14 cellular contexts compared by ENCODE assay signal in the genomic region with DNA sequence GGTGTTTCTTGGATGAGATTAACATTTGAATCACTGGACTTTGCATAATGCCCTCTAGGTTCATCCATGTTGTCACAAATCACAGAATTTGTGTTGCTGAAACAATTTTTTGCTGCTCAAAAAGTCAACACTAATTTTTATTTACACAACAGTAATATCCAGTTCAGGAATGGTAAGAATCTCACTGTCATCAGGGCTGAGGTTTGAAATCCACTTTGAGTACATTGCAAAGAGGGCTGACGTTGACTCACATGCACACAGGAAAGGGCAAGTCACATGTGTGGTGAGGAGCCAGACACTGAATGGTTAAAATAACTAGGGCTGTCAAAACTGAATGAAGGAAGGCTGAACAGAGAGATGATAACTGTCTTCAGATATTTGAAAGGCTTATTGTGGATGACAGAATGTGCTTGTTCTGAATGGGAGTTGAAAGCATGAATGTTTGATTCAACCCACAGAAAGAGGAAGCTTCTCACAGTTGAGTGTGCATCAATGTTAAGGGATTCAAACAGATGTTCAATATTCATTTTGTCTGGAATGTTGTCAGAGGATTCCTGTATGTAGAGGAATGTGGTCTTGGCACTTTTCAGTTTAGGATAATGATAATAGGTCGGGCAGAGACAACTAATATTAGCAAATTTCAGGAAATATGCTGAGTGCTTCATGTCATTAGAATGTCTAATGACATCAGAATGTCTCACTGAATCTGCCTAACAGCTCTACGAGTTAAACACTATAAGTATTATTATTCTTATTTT. TPM values are rescaled to one million over a fixed set of nuclear protein-coding genes. Genes with fewer than 3 reads are reported as not detected.
DNase-seq lines count a peak whose midpoint lies in the region; ATAC-seq, FAIRE-seq and TF ChIP-seq lines count a peak whose summit lies in the region.
"Had no signal": no experiment of that assay in that cellular context is flagged by ENCODE, and none has a peak within 500 bp of the region (broad histone marks: within the 10 kb centered on the region; RNA-seq: fewer than 3 reads in every experiment).

No MANE protein-coding gene starts in this region.

- TF ChIP-seq CTCF in AG10803 (conservative IDR thresholded peaks at IDR 0.05; ENCODE audit: low read length), result no peak
- TF ChIP-seq CTCF in brain microvascular endothelial cell (IDR thresholded peaks at IDR 0.05; ENCODE audit: low read depth, low read length, missing control alignments), result no peak
- TF ChIP-seq CTCF in pancreas (IDR thresholded peaks at IDR 0.05), result no peak
- TF ChIP-seq CTCF in CD4-positive, alpha-beta T cell (IDR thresholded peaks at IDR 0.05), result no peak

- POLR2A ChIA-PET in CD4-positive, alpha-beta T cell (lab: Charles Lee), result no interaction called here

- FAIRE-seq in pancreas (lab: Jason Lieb, UNC), result no peak

- in situ Hi-C loops in brain microvascular endothelial cell (cut with HindIII; ENCODE audit: low pct_ligation_motif_present, low sequenced_read_pairs), result no loop called here

- peaks cover 20% of the 10 kb centered on the region for H3K27me3 Mint-ChIP-seq in CD4-positive, alpha-beta T cell

- H3K4me1 ChIP-seq in mesodermal cell (ENCODE audit: control insufficient read depth, insufficient read depth, low read length, poor library complexity, severe bottlenecking) (peaks cover 20% of the 10 kb centered on the region), pancreas (no peaks in the 10 kb centered on the region)

- ATAC-seq in pancreas, result no peak
- ATAC-seq in CD4-positive, alpha-beta T cell (ENCODE audit: poor library complexity), result no peak
- ATAC-seq: heart right ventricle had no signal

- peaks cover 13% of the 10 kb centered on the region for H3K4me1 Mint-ChIP-seq in CD4-positive, alpha-beta T cell (ENCODE audit: low read depth)

- H3K36me3 ChIP-seq in brain microvascular endothelial cell (replicated peaks) (no peaks in the 10 kb centered on the region), mesodermal cell (ENCODE audit: control insufficient read depth, insufficient read depth, low read length) (no peaks in the 10 kb centered on the region), pancreas (no peaks in the 10 kb centered on the region)
- H3K36me3 ChIP-seq: heart right ventricle, upper lobe of left lung had no signal

- H3K27me3 ChIP-seq in brain microvascular endothelial cell (replicated peaks) (no peaks in the 10 kb centered on the region), pancreas (no peaks in the 10 kb centered on the region)
- H3K27me3 ChIP-seq in CD4-positive, alpha-beta T cell (ENCODE audit: control insufficient read depth, insufficient read depth, low read length), result peaks cover 7% of the 10 kb centered on the region
- H3K27me3 ChIP-seq: upper lobe of left lung had no signal

- H3K4me3 Mint-ChIP-seq in CD4-positive, alpha-beta T cell, result no peak overlapping the region
- H3K4me3 Mint-ChIP-seq: CD4-positive, CD25-positive, alpha-beta regulatory T cell; dendritic cell treated with granulocyte-macrophage colony-stimulating factor and Interleukin-4, amounts not matched to agents 40 ng/mL and 50 ng/mL, for 4 days had no signal

- H3K9me3 ChIP-seq in mesodermal cell (ENCODE audit: control insufficient read depth, low read length), result peaks cover 8% of the 10 kb centered on the region
- no peaks in the 10 kb centered on the region for H3K9me3 ChIP-seq in pancreas
- no peaks in the 10 kb centered on the region for H3K9me3 ChIP-seq in CD4-positive, alpha-beta T cell (ENCODE audit: control insufficient read depth, low read length)
- H3K9me3 ChIP-seq: upper lobe of left lung had no signal

- H3K27ac ChIP-seq in brain microvascular endothelial cell, result peak overlapping the region; percentile 67
- peak overlapping the region; percentile 80 for H3K27ac ChIP-seq in mesodermal cell (ENCODE audit: low read depth, low read length, severe bottlenecking)
- H3K27ac ChIP-seq in pancreas, result no peak overlapping the region
- no peak overlapping the region for H3K27ac ChIP-seq in CD4-positive, alpha-beta T cell (ENCODE audit: low read depth, low read length)
- H3K27ac ChIP-seq: heart right ventricle, upper lobe of left lung had no signal

- H3K27ac Mint-ChIP-seq in CD4-positive, alpha-beta T cell, result no peak overlapping the region
- H3K27ac Mint-ChIP-seq: CD4-positive, CD25-positive, alpha-beta regulatory T cell; dendritic cell treated with granulocyte-macrophage colony-stimulating factor and Interleukin-4, amounts not matched to agents 40 ng/mL and 50 ng/mL, for 4 days had no signal

- H3K36me3 Mint-ChIP-seq in CD4-positive, alpha-beta T cell (ENCODE audit: low read depth), result no peaks in the 10 kb centered on the region
- H3K36me3 Mint-ChIP-seq: CD4-positive, CD25-positive, alpha-beta regulatory T cell had no signal

- no peak overlapping the region for H3K4me3 ChIP-seq in AG10803 (ENCODE audit: low read length)
- H3K4me3 ChIP-seq in brain microvascular endothelial cell (ENCODE audit: low read depth, low read length), result no peak overlapping the region
- H3K4me3 ChIP-seq in mesodermal cell (ENCODE audit: extremely low read depth, insufficient read depth, low read length, poor library complexity, severe bottlenecking), result no peak overlapping the region
- H3K4me3 ChIP-seq in pancreas, result no peak overlapping the region
- H3K4me3 ChIP-seq: heart right ventricle, upper lobe of left lung had no signal

- intact Hi-C loops in pancreas (cut with DNase I), result no loop called here
- intact Hi-C loops in CD4-positive, alpha-beta T cell (cut with DNase I, micrococcal nuclease), result no loop called here

- WGBS in mesodermal cell (ENCODE audit: insufficient coverage in 2 of 2), 2 experiments, result 56 to 86% methylated on average over 1 to 2 of the region's 3 CpGs
- 46 to 48% methylated on average over 3 of the region's 3 CpGs for WGBS in pancreas, 2 donors

- no peaks in the 10 kb centered on the region for H3K9me3 Mint-ChIP-seq in CD4-positive, alpha-beta T cell
- H3K9me3 Mint-ChIP-seq: dendritic cell treated with granulocyte-macrophage colony-stimulating factor and Interleukin-4, amounts not matched to agents 40 ng/mL and 50 ng/mL, for 4 days had no signal

- peak; percentile 93 for DNase-seq in AG10803 (ENCODE audit: low read depth)
- DNase-seq in Kasumi-1 (lab: John Stamatoyannopoulos, UW), result peak; percentile 42 to 53
- DNase-seq in brain microvascular endothelial cell, result peak; percentile 89
- DNase-seq in SIG-M5 (lab: John Stamatoyannopoulos, UW), result no peak
- DNase-seq in pancreas, result no peak
- DNase-seq in NCI-H2081 (lab: John Stamatoyannopoulos, UW), result no peak
- no peak for DNase-seq in CD4-positive, alpha-beta T cell
- DNase-seq: activated CD4-positive, alpha-beta T cell treated with anti-CD3 and anti-CD28 coated beads, Interleukin-2, amount 50 U/mL, for 1 hour; CD4-positive, CD25-positive, alpha-beta regulatory T cell; heart right ventricle; NCI-H510A treated with DMSO at 0.1 percent for 48 hours; upper lobe of left lung had no signal

- CTCF ChIA-PET in CD4-positive, alpha-beta T cell (lab: Charles Lee), result no interaction called here

RNA-seq across cellular contexts. Expression of gene ADGRG6, which starts 3.6 kb away (rescaled TPM):
- polyA plus RNA-seq in mesodermal cell (2013, experiment 1 of 2), result 99.8 TPM
- 97.2 TPM for polyA plus RNA-seq in mesodermal cell (2013, experiment 2 of 2)
- 10 to 100 TPM in 1 of 6 donors, 1 to 10 TPM in 5; 2.2 to 10.7 (median 5.4) TPM for total RNA-seq in pancreas
- 1 to 10 TPM; 1.6 to 3.3 TPM for polyA plus RNA-seq in pancreas
- total RNA-seq in CD4-positive, alpha-beta T cell, result under 1 TPM; 0.31 to 0.63 TPM
- polyA plus RNA-seq: CD4-positive, CD25-positive, alpha-beta regulatory T cell had no signal

Comparison
In these comparisons a context has a peak if more than half of its experiments do, and no peak if none do; other contexts are left out.
1. DNase-seq: peak in AG10803 (single experiment), Kasumi-1 (2 of 2) and brain microvascular endothelial cell (single experiment); none in SIG-M5 (single experiment), pancreas (0 of 6), NCI-H2081 (0 of 2) and CD4-positive, alpha-beta T cell (0 of 10).
2. H3K27ac ChIP-seq: peak in brain microvascular endothelial cell (single experiment) and mesodermal cell (single experiment); none in pancreas (0 of 4) and CD4-positive, alpha-beta T cell (single experiment).